In genomic region chr20:34448517-34448916, GRCh38 we compare ENCODE assay signal across 23 cellular contexts.
A peak's percentile ranks its signal among the peaks of the same experiment; 100 is the strongest.
DNase-seq lines count a peak whose midpoint lies in the region; ATAC-seq, FAIRE-seq and TF ChIP-seq lines count a peak whose summit lies in the region.
"Had no signal": no experiment of that assay in that cellular context is flagged by ENCODE, and none has a peak within 500 bp of the region (broad histone marks: within the 10 kb centered on the region; RNA-seq: fewer than 3 reads in every experiment).

No MANE protein-coding gene starts in this region.

- H3K9me3 ChIP-seq in endodermal cell (ENCODE audit: control insufficient read depth, low read length) = no peaks in the 10 kb centered on the region
- H3K9me3 ChIP-seq: BLaER1 had no signal

- no peaks in the 10 kb centered on the region for H3K27me3 Mint-ChIP-seq in T-helper 2 cell treated with Interferon-gamma antibody and Interleukin-4, amounts not matched to agents 5 μg/mL and 100 μg/mL, for 36 hours (ENCODE audit: low read depth)
- H3K27me3 Mint-ChIP-seq in WTC11 (ENCODE audit: low read depth) (no peaks in the 10 kb centered on the region), endodermal cell (ENCODE audit: insufficient read depth) (no peaks in the 10 kb centered on the region)
- H3K27me3 Mint-ChIP-seq in natural killer cell treated with Interleukin-12 subunit alpha and Interleukin-12 subunit beta and Interleukin-15 and Interleukin-18, amount 100 ng/mL, for 72 hours = no peaks in the 10 kb centered on the region

- no peaks in the 10 kb centered on the region for H3K27me3 ChIP-seq in endodermal cell (ENCODE audit: control insufficient read depth, insufficient read depth, low read length, poor library complexity, severe bottlenecking)
- H3K27me3 ChIP-seq: BLaER1 had no signal

- no peak for DNase-seq in T-helper 2 cell treated with Interferon-gamma antibody and Interleukin-4, amounts not matched to agents 5 μg/mL and 100 μg/mL, for 36 hours (ENCODE audit: low spot score)
- no peak for DNase-seq in T-helper 2 cell
- no peak for DNase-seq in WTC11 (ENCODE audit: low spot score)
- no peak for DNase-seq in endodermal cell
- no peak for DNase-seq in natural killer cell treated with Interleukin-12 subunit alpha and Interleukin-12 subunit beta and Interleukin-15 and Interleukin-18, amount 100 ng/mL, for 72 hours (ENCODE audit: low spot score)
- DNase-seq in GM12891 (ENCODE audit: insufficient read length, low spot score) = no peak
- DNase-seq in activated effector memory CD4-positive, alpha-beta T cell treated with anti-CD3 and anti-CD28 coated beads, Interleukin-2, amount 50 U/mL, for 16 hours = no peak
- DNase-seq: ACHN, DMS53, GDM1, Karpas-422, MV-4-11, NCI-H1105 treated with DMSO at 0.1 percent for 48 hours, NCI-H2029 treated with DMSO at 0.1 percent for 48 hours, NCI-H345, NCI-H524 treated with DMSO at 0.1 percent for 48 hours, NCI-H82 had no signal

- POLR2A ChIA-PET in WTC11 (lab: Charles Lee) = no interaction called here

- H3K9me3 Mint-ChIP-seq in T-helper 2 cell treated with Interferon-gamma antibody and Interleukin-4, amounts not matched to agents 5 μg/mL and 100 μg/mL, for 36 hours = no peaks in the 10 kb centered on the region
- H3K9me3 Mint-ChIP-seq in WTC11 (no peaks in the 10 kb centered on the region), endodermal cell (no peaks in the 10 kb centered on the region)
- no peaks in the 10 kb centered on the region for H3K9me3 Mint-ChIP-seq in natural killer cell treated with Interleukin-12 subunit alpha and Interleukin-12 subunit beta and Interleukin-15 and Interleukin-18, amount 100 ng/mL, for 72 hours

- ATAC-seq in WTC11 (no peak), HG03175 (IDR thresholded peaks at IDR 0.05; ENCODE audit: unreplicated experiment) (no peak)
- ATAC-seq in natural killer cell treated with Interleukin-12 subunit alpha and Interleukin-12 subunit beta and Interleukin-15 and Interleukin-18, amount 100 ng/mL, for 72 hours = no peak
- ATAC-seq: HCT116, Panc1 had no signal

- H3K4me3 Mint-ChIP-seq in T-helper 2 cell treated with Interferon-gamma antibody and Interleukin-4, amounts not matched to agents 5 μg/mL and 100 μg/mL, for 36 hours = no peak overlapping the region
- H3K4me3 Mint-ChIP-seq in WTC11 (no peak overlapping the region), endodermal cell (no peak overlapping the region)
- H3K4me3 Mint-ChIP-seq in natural killer cell treated with Interleukin-12 subunit alpha and Interleukin-12 subunit beta and Interleukin-15 and Interleukin-18, amount 100 ng/mL, for 72 hours = peak overlapping the region; percentile 1

- WGBS in endodermal cell (ENCODE audit: insufficient coverage in 1 of 2, insufficient read length in 1 of 2), 2 experiments = 100% methylated on average over 1 of the region's 1 CpG

- H3K4me1 ChIP-seq in endodermal cell (ENCODE audit: control insufficient read depth, insufficient read depth, low read length) = no peaks in the 10 kb centered on the region

- CTCF ChIA-PET in WTC11 (lab: Charles Lee) = interaction anchor here (0.9 kb wide), 1 partner anchor 137 kb away, joined by 3 read pairs; no protein-coding TSS in a partner anchor

- no peak overlapping the region for H3K9ac ChIP-seq in endodermal cell (ENCODE audit: extremely low read depth, low read length, poor library complexity, severe bottlenecking)
- H3K9ac ChIP-seq: BLaER1 had no signal

- H3K27ac ChIP-seq in endodermal cell (ENCODE audit: low read depth, low read length) = no peak overlapping the region
- H3K27ac ChIP-seq: 22Rv1, BLaER1 had no signal

- peaks cover 97% of the 10 kb centered on the region for H3K36me3 ChIP-seq in endodermal cell (ENCODE audit: control insufficient read depth, insufficient read depth, low read length)

- TF ChIP-seq POLR2A in GM12891 (IDR thresholded peaks at IDR 0.05; ENCODE audit: low read depth, low read length) = no peak

- H3K4me1 Mint-ChIP-seq in T-helper 2 cell treated with Interferon-gamma antibody and Interleukin-4, amounts not matched to agents 5 μg/mL and 100 μg/mL, for 36 hours (ENCODE audit: low read depth) = peaks cover 11% of the 10 kb centered on the region
- no peaks in the 10 kb centered on the region for H3K4me1 Mint-ChIP-seq in WTC11
- H3K4me1 Mint-ChIP-seq in endodermal cell = no peaks in the 10 kb centered on the region
- peaks cover 32 to 34% of the 10 kb centered on the region in 2 donors for H3K4me1 Mint-ChIP-seq in natural killer cell treated with Interleukin-12 subunit alpha and Interleukin-12 subunit beta and Interleukin-15 and Interleukin-18, amount 100 ng/mL, for 72 hours (ENCODE audit: low read depth in 2 of 2)

- H3K27ac Mint-ChIP-seq in T-helper 2 cell treated with Interferon-gamma antibody and Interleukin-4, amounts not matched to agents 5 μg/mL and 100 μg/mL, for 36 hours = peak overlapping the region; percentile 1
- H3K27ac Mint-ChIP-seq in WTC11 (0 out of 2 replicates have a peak overlapping the region, but pooled peaks have one; percentile 2), endodermal cell (peak overlapping the region; percentile 13)
- peak overlapping the region; percentile 68 to 78 for H3K27ac Mint-ChIP-seq in natural killer cell treated with Interleukin-12 subunit alpha and Interleukin-12 subunit beta and Interleukin-15 and Interleukin-18, amount 100 ng/mL, for 72 hours

- no peak for FAIRE-seq in GM12891 (lab: Jason Lieb, UNC)
- FAIRE-seq: H1 had no signal

- H3K36me3 Mint-ChIP-seq in T-helper 2 cell treated with Interferon-gamma antibody and Interleukin-4, amounts not matched to agents 5 μg/mL and 100 μg/mL, for 36 hours (ENCODE audit: low read depth) = peaks cover 53% of the 10 kb centered on the region
- H3K36me3 Mint-ChIP-seq in WTC11 = peaks cover 66% of the 10 kb centered on the region
- peaks cover 88% of the 10 kb centered on the region for H3K36me3 Mint-ChIP-seq in endodermal cell (ENCODE audit: low read depth)
- H3K36me3 Mint-ChIP-seq in natural killer cell treated with Interleukin-12 subunit alpha and Interleukin-12 subunit beta and Interleukin-15 and Interleukin-18, amount 100 ng/mL, for 72 hours = peaks cover 31% of the 10 kb centered on the region

- no peak overlapping the region for H3K4me3 ChIP-seq in endodermal cell (ENCODE audit: low read length)
- H3K4me3 ChIP-seq: BLaER1 had no signal

- no peak for TF ChIP-seq CTCF in WTC11 (IDR thresholded peaks at IDR 0.05)
- TF ChIP-seq CTCF in endodermal cell (conservative IDR thresholded peaks at IDR 0.05) = no peak

TF ChIP-seq in WTC11, 78 proteins besides CTCF, POLR2A, EP300 and RAD21:
- TF ChIP-seq ERG (CRISPR knock-in tag; IDR thresholded peaks at IDR 0.05) = no peak

TF ChIP-seq in GM12891, 5 proteins besides CTCF, POLR2A, EP300 and RAD21:
- no peak for TF ChIP-seq TAF1 (IDR thresholded peaks at IDR 0.05; ENCODE audit: low read depth, low read length)
- TF ChIP-seq PAX5 (IDR thresholded peaks at IDR 0.05; ENCODE audit: insufficient read depth, low read length, severe bottlenecking) = no peak
- no peak for TF ChIP-seq SPI1 (IDR thresholded peaks at IDR 0.05; ENCODE audit: low read depth, low read length)
- TF ChIP-seq POLR2AphosphoS5 (IDR thresholded peaks at IDR 0.05; ENCODE audit: low read depth, low read length) = no peak
- no peak for TF ChIP-seq POU2F2 (IDR thresholded peaks at IDR 0.05; ENCODE audit: low read depth, low read length)

Comparison
In these comparisons a context has a peak if more than half of its experiments do, and no peak if none do; other contexts are left out.
1. H3K27ac Mint-ChIP-seq: peak in every context shown above with its lines; median percentile 73 in natural killer cell treated with Interleukin-12 subunit alpha and Interleukin-12 subunit beta and Interleukin-15 and Interleukin-18, amount 100 ng/mL, for 72 hours; 13 in endodermal cell; 2 in WTC11; 1 in T-helper 2 cell treated with Interferon-gamma antibody and Interleukin-4, amounts not matched to agents 5 μg/mL and 100 μg/mL, for 36 hours.